15 cellular contexts compared by ENCODE assay signal in genomic region chr16:68380676-68381362, GRCh38.
DNase-seq lines count a peak whose midpoint lies in the region; ATAC-seq lines count a peak whose summit lies in the region.
"Had no signal": no experiment of that assay in that cellular context is flagged by ENCODE, and none has a peak within 500 bp of the region (broad histone marks: within the 10 kb centered on the region; RNA-seq: fewer than 3 reads in every experiment).

No MANE protein-coding gene starts in this region.

- no peaks in the 10 kb centered on the region for H3K36me3 Mint-ChIP-seq in activated CD4-positive, alpha-beta T cell treated with anti-CD3 and anti-CD28 coated beads, Interleukin-2, amount 10 ng/mL, durations not matched to agents 7 days and 5 days (ENCODE audit: low read depth)
- no peaks in the 10 kb centered on the region for H3K36me3 Mint-ChIP-seq in memory B cell
- H3K36me3 Mint-ChIP-seq in activated T-helper 2 cell treated with anti-CD3 and anti-CD28 coated beads, Interferon-gamma antibody, Interleukin-2, Interleukin-4, amounts not matched to agents 10 μg/mL and 5 μg/mL and 100 μg/mL, durations not matched to agents 14 hours and 24 hours and 36 hours (ENCODE audit: low read depth) = no peaks in the 10 kb centered on the region

- H3K9me3 Mint-ChIP-seq in activated CD4-positive, alpha-beta T cell treated with anti-CD3 and anti-CD28 coated beads, Interleukin-2, amount 10 ng/mL, durations not matched to agents 7 days and 5 days = no peaks in the 10 kb centered on the region
- H3K9me3 Mint-ChIP-seq in memory B cell = peaks cover 2% of the 10 kb centered on the region
- no peaks in the 10 kb centered on the region for H3K9me3 Mint-ChIP-seq in activated T-helper 2 cell treated with anti-CD3 and anti-CD28 coated beads, Interferon-gamma antibody, Interleukin-2, Interleukin-4, amounts not matched to agents 10 μg/mL and 5 μg/mL and 100 μg/mL, durations not matched to agents 14 hours and 24 hours and 36 hours
- H3K9me3 Mint-ChIP-seq in stimulated activated naive CD8-positive, alpha-beta T cell treated with anti-CD3 and anti-CD28 coated beads, Interleukin-15, amount 100 ng/mL, for 72 hours = no peaks in the 10 kb centered on the region

- CTCF ChIA-PET in activated CD4-positive, alpha-beta T cell treated with anti-CD3 and anti-CD28 coated beads, Interleukin-2, amount 10 ng/mL, durations not matched to agents 7 days and 5 days (lab: Charles Lee) = interaction anchor here (1.1 to 1.5 kb wide), 10 partner anchors 8 to 140 kb away, joined by 3 to 7 read pairs (median 4); no protein-coding TSS in a partner anchor

- peaks cover 23% of the 10 kb centered on the region for H3K4me1 Mint-ChIP-seq in activated CD4-positive, alpha-beta T cell treated with anti-CD3 and anti-CD28 coated beads, Interleukin-2, amount 10 ng/mL, durations not matched to agents 7 days and 5 days
- H3K4me1 Mint-ChIP-seq in memory B cell = peaks cover 52% of the 10 kb centered on the region
- H3K4me1 Mint-ChIP-seq in activated T-helper 2 cell treated with anti-CD3 and anti-CD28 coated beads, Interferon-gamma antibody, Interleukin-2, Interleukin-4, amounts not matched to agents 10 μg/mL and 5 μg/mL and 100 μg/mL, durations not matched to agents 14 hours and 24 hours and 36 hours (ENCODE audit: low read depth) = peaks cover 25% of the 10 kb centered on the region
- H3K4me1 Mint-ChIP-seq in stimulated activated naive CD8-positive, alpha-beta T cell treated with anti-CD3 and anti-CD28 coated beads, Interleukin-15, amount 100 ng/mL, for 72 hours = peaks cover 23% of the 10 kb centered on the region

- H3K27ac ChIP-seq in angular gyrus (ENCODE audit: low read depth, low read length) = peak overlapping the region; percentile 65

- peaks cover 36% of the 10 kb centered on the region for H3K27me3 Mint-ChIP-seq in activated CD4-positive, alpha-beta T cell treated with anti-CD3 and anti-CD28 coated beads, Interleukin-2, amount 10 ng/mL, durations not matched to agents 7 days and 5 days
- H3K27me3 Mint-ChIP-seq in memory B cell = no peaks in the 10 kb centered on the region
- H3K27me3 Mint-ChIP-seq in activated T-helper 2 cell treated with anti-CD3 and anti-CD28 coated beads, Interferon-gamma antibody, Interleukin-2, Interleukin-4, amounts not matched to agents 10 μg/mL and 5 μg/mL and 100 μg/mL, durations not matched to agents 14 hours and 24 hours and 36 hours (ENCODE audit: low read depth) = peaks cover 33% of the 10 kb centered on the region
- peaks cover 37% of the 10 kb centered on the region for H3K27me3 Mint-ChIP-seq in stimulated activated naive CD8-positive, alpha-beta T cell treated with anti-CD3 and anti-CD28 coated beads, Interleukin-15, amount 100 ng/mL, for 72 hours

- POLR2A ChIA-PET in activated CD4-positive, alpha-beta T cell treated with anti-CD3 and anti-CD28 coated beads, Interleukin-2, amount 10 ng/mL, durations not matched to agents 7 days and 5 days (lab: Charles Lee) = no interaction called here

- DNase-seq in activated CD4-positive, alpha-beta T cell treated with anti-CD3 and anti-CD28 coated beads, Interleukin-2, amount 10 ng/mL, durations not matched to agents 7 days and 5 days = no peak
- DNase-seq in activated CD4-positive, alpha-beta T cell treated with anti-CD3 and anti-CD28 coated beads for 4 hours = no peak
- no peak for DNase-seq in memory B cell (ENCODE audit: low spot score in 2 of 2)
- DNase-seq in superior temporal gyrus (ENCODE audit: extremely low spot score) = peak; percentile 42
- no peak for DNase-seq in activated T-helper 2 cell treated with anti-CD3 and anti-CD28 coated beads, Interferon-gamma antibody, Interleukin-2, Interleukin-4, amounts not matched to agents 10 μg/mL and 5 μg/mL and 100 μg/mL, durations not matched to agents 14 hours and 24 hours and 36 hours (ENCODE audit: low spot score)
- no peak for DNase-seq in stimulated activated naive CD8-positive, alpha-beta T cell treated with anti-CD3 and anti-CD28 coated beads, Interleukin-15, amount 100 ng/mL, for 72 hours
- DNase-seq: 8988T, C1 segment of cervical spinal cord, GDM1, NCI-H1436, NCI-H2029, NCI-H82 had no signal

- H3K4me3 Mint-ChIP-seq in activated CD4-positive, alpha-beta T cell treated with anti-CD3 and anti-CD28 coated beads, Interleukin-2, amount 10 ng/mL, durations not matched to agents 7 days and 5 days = no peak overlapping the region
- H3K4me3 Mint-ChIP-seq in memory B cell = no peak overlapping the region
- H3K4me3 Mint-ChIP-seq in activated T-helper 2 cell treated with anti-CD3 and anti-CD28 coated beads, Interferon-gamma antibody, Interleukin-2, Interleukin-4, amounts not matched to agents 10 μg/mL and 5 μg/mL and 100 μg/mL, durations not matched to agents 14 hours and 24 hours and 36 hours (ENCODE audit: low read depth) = no peak overlapping the region
- no peak overlapping the region for H3K4me3 Mint-ChIP-seq in stimulated activated naive CD8-positive, alpha-beta T cell treated with anti-CD3 and anti-CD28 coated beads, Interleukin-15, amount 100 ng/mL, for 72 hours

- ATAC-seq in memory B cell (ENCODE audit: low read depth) (no peak), HG03439 (IDR thresholded peaks at IDR 0.05; ENCODE audit: unreplicated experiment) (no peak)
- ATAC-seq in stimulated activated naive CD8-positive, alpha-beta T cell treated with anti-CD3 and anti-CD28 coated beads, Interleukin-15, amount 100 ng/mL, for 72 hours = no peak
- ATAC-seq: Panc1 had no signal

- peak overlapping the region; percentile 1 for H3K27ac Mint-ChIP-seq in activated CD4-positive, alpha-beta T cell treated with anti-CD3 and anti-CD28 coated beads, Interleukin-2, amount 10 ng/mL, durations not matched to agents 7 days and 5 days
- peak overlapping the region; percentile 75 for H3K27ac Mint-ChIP-seq in memory B cell
- H3K27ac Mint-ChIP-seq in activated T-helper 2 cell treated with anti-CD3 and anti-CD28 coated beads, Interferon-gamma antibody, Interleukin-2, Interleukin-4, amounts not matched to agents 10 μg/mL and 5 μg/mL and 100 μg/mL, durations not matched to agents 14 hours and 24 hours and 36 hours = no peak overlapping the region
- no peak overlapping the region for H3K27ac Mint-ChIP-seq in stimulated activated naive CD8-positive, alpha-beta T cell treated with anti-CD3 and anti-CD28 coated beads, Interleukin-15, amount 100 ng/mL, for 72 hours

- intact Hi-C loops in activated T-helper 2 cell treated with anti-CD3 and anti-CD28 coated beads, Interferon-gamma antibody, Interleukin-2, Interleukin-4, amounts not matched to agents 10 μg/mL and 5 μg/mL and 100 μg/mL, durations not matched to agents 14 hours and 24 hours and 36 hours (cut with micrococcal nuclease) = no loop called here

Comparison
In these comparisons a context has a peak if more than half of its experiments do, and no peak if none do; other contexts are left out.
1. H3K27ac Mint-ChIP-seq: peak in activated CD4-positive, alpha-beta T cell treated with anti-CD3 and anti-CD28 coated beads, Interleukin-2, amount 10 ng/mL, durations not matched to agents 7 days and 5 days (single experiment) and memory B cell (single experiment); none in activated T-helper 2 cell treated with anti-CD3 and anti-CD28 coated beads, Interferon-gamma antibody, Interleukin-2, Interleukin-4, amounts not matched to agents 10 μg/mL and 5 μg/mL and 100 μg/mL, durations not matched to agents 14 hours and 24 hours and 36 hours (single experiment) and stimulated activated naive CD8-positive, alpha-beta T cell treated with anti-CD3 and anti-CD28 coated beads, Interleukin-15, amount 100 ng/mL, for 72 hours (0 of 2).